1 cellular context compared by ENCODE assay signal in the genomic region with DNA sequence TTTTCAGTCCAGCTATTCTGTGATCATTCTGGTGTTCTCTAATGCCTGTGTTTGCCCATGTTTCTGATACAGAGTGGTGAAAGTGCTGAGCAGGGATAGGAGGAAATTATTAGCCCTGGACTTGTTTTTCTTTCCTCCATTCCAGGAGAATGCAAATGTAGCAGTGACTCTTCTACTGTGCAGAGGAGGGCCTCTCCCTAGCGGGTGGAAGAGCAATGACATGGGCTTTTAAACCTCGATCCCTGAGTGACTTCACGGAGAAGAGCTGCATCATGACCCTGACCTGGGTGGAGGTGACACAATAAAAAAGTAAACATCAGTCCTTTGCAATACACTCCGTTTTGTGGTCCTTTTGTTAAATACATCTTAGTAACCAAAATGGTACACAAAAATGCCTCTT.
TF ChIP-seq lines count a peak whose summit lies in the region.

No MANE protein-coding gene starts in this region.

TF ChIP-seq in WTC11, 78 proteins besides CTCF, POLR2A, EP300 and RAD21 (continued from another document):
- TF ChIP-seq ELF4 (CRISPR knock-in tag; IDR thresholded peaks at IDR 0.05; ENCODE audit: low read depth) (no peak), ZBTB43 (CRISPR knock-in tag; IDR thresholded peaks at IDR 0.05) (no peak)
